In genomic region chr9:38622083-38622674, GRCh38 we compare ENCODE assay signal across 7 cellular contexts. TPM values are rescaled to one million over a fixed set of nuclear protein-coding genes. Genes with fewer than 3 reads are reported as not detected.
DNase-seq lines count a peak whose midpoint lies in the region; ATAC-seq and TF ChIP-seq lines count a peak whose summit lies in the region.

No MANE protein-coding gene starts in this region.

- no peaks in the 10 kb centered on the region for H3K36me3 ChIP-seq in H7 (replicated peaks; ENCODE audit: control insufficient read depth, insufficient read depth, low read length)
- no peaks in the 10 kb centered on the region for H3K36me3 ChIP-seq in mucosa of descending colon (ENCODE audit: low read depth)
- no peaks in the 10 kb centered on the region for H3K36me3 ChIP-seq in upper lobe of right lung

- intact Hi-C loops in mucosa of descending colon (cut with DNase I, micrococcal nuclease): no loop called here
- intact Hi-C loops in upper lobe of right lung (cut with DNase I): no loop called here

- TF ChIP-seq CTCF in mucosa of descending colon (IDR thresholded peaks at IDR 0.05) (no peak), upper lobe of right lung (IDR thresholded peaks at IDR 0.05) (no peak), foreskin keratinocyte (conservative IDR thresholded peaks at IDR 0.05) (no peak)

- no peaks in the 10 kb centered on the region for H3K9me3 ChIP-seq in mucosa of descending colon
- H3K9me3 ChIP-seq in upper lobe of right lung: no peaks in the 10 kb centered on the region

- H3K4me1 ChIP-seq in mucosa of descending colon (ENCODE audit: low read depth) (peaks cover 20% of the 10 kb centered on the region), upper lobe of right lung (peaks cover 24% of the 10 kb centered on the region), foreskin keratinocyte (peaks cover 29% of the 10 kb centered on the region)

- DNase-seq in H7 (peak; percentile 64), NCI-H748 (lab: John Stamatoyannopoulos, UW; ENCODE audit: unreplicated experiment) (peak; percentile 69), mucosa of descending colon (peak; percentile 37 to 62 (median 58)), upper lobe of right lung (no peak), foreskin keratinocyte (no peak), Kasumi-1 (lab: John Stamatoyannopoulos, UW) (no peak)
- DNase-seq in central memory CD4-positive, alpha-beta T cell: peak; percentile 8

- H3K27me3 ChIP-seq in H7 (ENCODE audit: control insufficient read depth, insufficient read depth, low read length): peaks cover 31% of the 10 kb centered on the region
- H3K27me3 ChIP-seq in upper lobe of right lung: peaks cover 62% of the 10 kb centered on the region
- peaks cover 12% of the 10 kb centered on the region for H3K27me3 ChIP-seq in foreskin keratinocyte

- H3K4me3 ChIP-seq in H7 (ENCODE audit: insufficient read depth, low read depth, low read length) (peak overlapping the region; percentile 60), mucosa of descending colon (no peak overlapping the region), upper lobe of right lung (peak overlapping the region; percentile 48)

- H3K27ac ChIP-seq in upper lobe of right lung: no peak overlapping the region
- no peak overlapping the region for H3K27ac ChIP-seq in foreskin keratinocyte

- peak; percentile 12 for ATAC-seq in mucosa of descending colon
- no peak for ATAC-seq in upper lobe of right lung
- no peak for ATAC-seq in foreskin keratinocyte

RNA-seq across cellular contexts. Expression of gene ANKRD18A, which starts 1.8 kb away (rescaled TPM):
- 0.35 and 1.2 TPM in 2 replicates for total RNA-seq in H7 (2014; rRNA removed; shearing (Covaris generic))
- 10 to 100 TPM in 2 of 3 donors, 1 to 10 TPM in 1; 5.9 to 19.2 (median 15.9) TPM for total RNA-seq in mucosa of descending colon
- 1.0 TPM for total RNA-seq in upper lobe of right lung
- 6.4 and 8.4 TPM in 2 replicates for total RNA-seq in foreskin keratinocyte
- 1.2 and 1.3 TPM in 2 replicates for polyA plus RNA-seq in foreskin keratinocyte

Comparison
In these comparisons a context has a peak if more than half of its experiments do, and no peak if none do; other contexts are left out.
1. DNase-seq: peak in H7 (single experiment), NCI-H748 (single experiment), central memory CD4-positive, alpha-beta T cell (single experiment) and mucosa of descending colon (3 of 3); none in upper lobe of right lung (single experiment), foreskin keratinocyte (0 of 2) and Kasumi-1 (0 of 2).